16 cellular contexts compared by ENCODE assay signal in genomic region chr10:12617205-12618175, GRCh38.
DNase-seq lines count a peak whose midpoint lies in the region; ATAC-seq lines count a peak whose summit lies in the region.
"Had no signal": no experiment of that assay in that cellular context is flagged by ENCODE, and none has a peak within 500 bp of the region (broad histone marks: within the 10 kb centered on the region; RNA-seq: fewer than 3 reads in every experiment).

No MANE protein-coding gene starts in this region.

- peak; percentile 82 for DNase-seq in CD1c-positive myeloid dendritic cell (ENCODE audit: extremely low spot score)
- peak; percentile 44 for DNase-seq in DMS53 treated with DMSO at 0.1 percent for 48 hours (lab: John Stamatoyannopoulos, UW; ENCODE audit: unreplicated experiment)
- peak; percentile 35 for DNase-seq in NCI-H69 (lab: John Stamatoyannopoulos, UW)
- peak; percentile 1 for DNase-seq in epithelial cell of prostate (ENCODE audit: low read depth, low spot score)
- DNase-seq in amygdala (lab: John Stamatoyannopoulos, UW), result no peak
- DNase-seq in globus pallidus (ENCODE audit: low spot score), result no peak
- DNase-seq in NCI-H1105 (lab: John Stamatoyannopoulos, UW), result no peak
- DNase-seq: activated CD8-positive, alpha-beta memory T cell treated with anti-CD3 and anti-CD28 coated beads, Interleukin-2, amount 10 ng/mL, durations not matched to agents 7 days and 5 days; left cardiac atrium; stimulated activated CD4-positive, alpha-beta T cell treated with anti-CD3 and anti-CD28 coated beads, Interleukin-4, amount 100 ng/mL, for 24 hours; thyroid gland had no signal

- ATAC-seq in GM19463 (IDR thresholded peaks at IDR 0.05; ENCODE audit: unreplicated experiment), result no peak
- ATAC-seq: activated CD8-positive, alpha-beta memory T cell treated with anti-CD3 and anti-CD28 coated beads, Interleukin-2, amount 10 ng/mL, durations not matched to agents 7 days and 5 days; HCT116; left cardiac atrium had no signal

- no peak overlapping the region for H3K27ac ChIP-seq in epithelial cell of prostate
- H3K27ac ChIP-seq: BLaER1, hepatocyte, parathyroid adenoma, thyroid gland had no signal

Comparison
In these comparisons a context has a peak if more than half of its experiments do, and no peak if none do; other contexts are left out.
1. DNase-seq: peak in CD1c-positive myeloid dendritic cell (single experiment), DMS53 treated with DMSO at 0.1 percent for 48 hours (single experiment), NCI-H69 (single experiment) and epithelial cell of prostate (single experiment); none in amygdala (0 of 56), globus pallidus (single experiment) and NCI-H1105 (single experiment).